1 cellular context compared by ENCODE assay signal in the genomic region with DNA sequence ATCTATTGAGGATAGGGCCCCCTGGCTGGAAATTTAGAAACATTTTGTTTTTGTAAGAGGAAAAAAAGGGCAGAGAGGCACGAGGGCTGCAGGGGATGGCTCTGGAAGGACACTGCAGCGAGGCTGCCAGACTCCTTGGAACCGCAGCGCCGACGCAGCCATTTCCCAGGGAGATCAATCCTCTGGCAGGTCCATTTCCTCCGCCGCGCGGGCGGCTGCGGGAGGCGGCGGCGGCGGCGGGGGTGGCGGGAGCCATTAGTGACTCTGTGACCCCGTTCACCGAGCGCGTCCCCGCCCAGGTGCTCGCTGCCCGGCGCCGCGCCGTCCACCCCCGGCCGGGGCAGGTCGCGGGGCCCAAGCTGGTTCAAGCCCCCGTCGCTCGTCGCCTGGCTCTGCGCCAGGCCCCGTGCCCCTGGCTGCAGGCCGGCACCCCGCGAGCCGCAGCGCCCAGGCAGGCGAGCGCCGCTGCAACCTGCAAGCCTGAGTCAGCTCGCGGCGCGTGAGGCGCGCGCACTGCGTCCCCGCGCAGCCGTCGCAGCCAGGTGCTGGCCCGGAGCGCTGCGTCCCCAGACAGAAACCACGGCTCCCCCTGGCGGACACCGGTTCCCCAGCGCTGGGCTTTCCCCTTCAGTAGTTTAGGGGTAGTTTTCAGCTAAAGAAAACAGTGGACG.
TF ChIP-seq lines count a peak whose summit lies in the region.

No MANE protein-coding gene starts in this region.

TF ChIP-seq in SK-N-SH, 30 proteins besides CTCF, POLR2A, EP300 and RAD21 (continued from another document):
- TF ChIP-seq, protein P1, sequence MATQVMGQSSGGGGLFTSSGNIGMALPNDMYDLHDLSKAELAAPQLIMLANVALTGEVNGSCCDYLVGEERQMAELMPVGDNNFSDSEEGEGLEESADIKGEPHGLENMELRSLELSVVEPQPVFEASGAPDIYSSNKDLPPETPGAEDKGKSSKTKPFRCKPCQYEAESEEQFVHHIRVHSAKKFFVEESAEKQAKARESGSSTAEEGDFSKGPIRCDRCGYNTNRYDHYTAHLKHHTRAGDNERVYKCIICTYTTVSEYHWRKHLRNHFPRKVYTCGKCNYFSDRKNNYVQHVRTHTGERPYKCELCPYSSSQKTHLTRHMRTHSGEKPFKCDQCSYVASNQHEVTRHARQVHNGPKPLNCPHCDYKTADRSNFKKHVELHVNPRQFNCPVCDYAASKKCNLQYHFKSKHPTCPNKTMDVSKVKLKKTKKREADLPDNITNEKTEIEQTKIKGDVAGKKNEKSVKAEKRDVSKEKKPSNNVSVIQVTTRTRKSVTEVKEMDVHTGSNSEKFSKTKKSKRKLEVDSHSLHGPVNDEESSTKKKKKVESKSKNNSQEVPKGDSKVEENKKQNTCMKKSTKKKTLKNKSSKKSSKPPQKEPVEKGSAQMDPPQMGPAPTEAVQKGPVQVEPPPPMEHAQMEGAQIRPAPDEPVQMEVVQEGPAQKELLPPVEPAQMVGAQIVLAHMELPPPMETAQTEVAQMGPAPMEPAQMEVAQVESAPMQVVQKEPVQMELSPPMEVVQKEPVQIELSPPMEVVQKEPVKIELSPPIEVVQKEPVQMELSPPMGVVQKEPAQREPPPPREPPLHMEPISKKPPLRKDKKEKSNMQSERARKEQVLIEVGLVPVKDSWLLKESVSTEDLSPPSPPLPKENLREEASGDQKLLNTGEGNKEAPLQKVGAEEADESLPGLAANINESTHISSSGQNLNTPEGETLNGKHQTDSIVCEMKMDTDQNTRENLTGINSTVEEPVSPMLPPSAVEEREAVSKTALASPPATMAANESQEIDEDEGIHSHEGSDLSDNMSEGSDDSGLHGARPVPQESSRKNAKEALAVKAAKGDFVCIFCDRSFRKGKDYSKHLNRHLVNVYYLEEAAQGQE (IDR thresholded peaks at IDR 0.05; ENCODE audit: low read depth, low read length): no peak
- TF ChIP-seq RFX5 (IDR thresholded peaks at IDR 0.05; ENCODE audit: low read length): no peak
- no peak for TF ChIP-seq TEAD4 (IDR thresholded peaks at IDR 0.05; ENCODE audit: borderline replicate concordance, insufficient read depth)
- peak; percentile 43; the same call in 1 of the 2 replicates for TF ChIP-seq TCF12 (IDR thresholded peaks at IDR 0.05)
- peak; percentile 75 for TF ChIP-seq MXI1 (IDR thresholded peaks at IDR 0.05; ENCODE audit: low read depth, low read length)
- TF ChIP-seq GABPA (IDR thresholded peaks at IDR 0.05; ENCODE audit: low read depth): no peak
- no peak for TF ChIP-seq JUND (IDR thresholded peaks at IDR 0.05)
- TF ChIP-seq, protein P2, sequence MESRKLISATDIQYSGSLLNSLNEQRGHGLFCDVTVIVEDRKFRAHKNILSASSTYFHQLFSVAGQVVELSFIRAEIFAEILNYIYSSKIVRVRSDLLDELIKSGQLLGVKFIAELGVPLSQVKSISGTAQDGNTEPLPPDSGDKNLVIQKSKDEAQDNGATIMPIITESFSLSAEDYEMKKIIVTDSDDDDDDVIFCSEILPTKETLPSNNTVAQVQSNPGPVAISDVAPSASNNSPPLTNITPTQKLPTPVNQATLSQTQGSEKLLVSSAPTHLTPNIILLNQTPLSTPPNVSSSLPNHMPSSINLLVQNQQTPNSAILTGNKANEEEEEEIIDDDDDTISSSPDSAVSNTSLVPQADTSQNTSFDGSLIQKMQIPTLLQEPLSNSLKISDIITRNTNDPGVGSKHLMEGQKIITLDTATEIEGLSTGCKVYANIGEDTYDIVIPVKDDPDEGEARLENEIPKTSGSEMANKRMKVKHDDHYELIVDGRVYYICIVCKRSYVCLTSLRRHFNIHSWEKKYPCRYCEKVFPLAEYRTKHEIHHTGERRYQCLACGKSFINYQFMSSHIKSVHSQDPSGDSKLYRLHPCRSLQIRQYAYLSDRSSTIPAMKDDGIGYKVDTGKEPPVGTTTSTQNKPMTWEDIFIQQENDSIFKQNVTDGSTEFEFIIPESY (IDR thresholded peaks at IDR 0.05; ENCODE audit: borderline replicate concordance, low read depth): no peak
- no peak for TF ChIP-seq FOSL2 (IDR thresholded peaks at IDR 0.05; ENCODE audit: borderline replicate concordance, low read depth)
- no peak for TF ChIP-seq TAF1 (IDR thresholded peaks at IDR 0.05; ENCODE audit: borderline replicate concordance, low read depth, low read length)
- TF ChIP-seq, protein P3, sequence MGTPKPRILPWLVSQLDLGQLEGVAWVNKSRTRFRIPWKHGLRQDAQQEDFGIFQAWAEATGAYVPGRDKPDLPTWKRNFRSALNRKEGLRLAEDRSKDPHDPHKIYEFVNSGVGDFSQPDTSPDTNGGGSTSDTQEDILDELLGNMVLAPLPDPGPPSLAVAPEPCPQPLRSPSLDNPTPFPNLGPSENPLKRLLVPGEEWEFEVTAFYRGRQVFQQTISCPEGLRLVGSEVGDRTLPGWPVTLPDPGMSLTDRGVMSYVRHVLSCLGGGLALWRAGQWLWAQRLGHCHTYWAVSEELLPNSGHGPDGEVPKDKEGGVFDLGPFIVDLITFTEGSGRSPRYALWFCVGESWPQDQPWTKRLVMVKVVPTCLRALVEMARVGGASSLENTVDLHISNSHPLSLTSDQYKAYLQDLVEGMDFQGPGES (IDR thresholded peaks at IDR 0.05; ENCODE audit: low read depth, low read length): no peak
- TF ChIP-seq, protein P4, sequence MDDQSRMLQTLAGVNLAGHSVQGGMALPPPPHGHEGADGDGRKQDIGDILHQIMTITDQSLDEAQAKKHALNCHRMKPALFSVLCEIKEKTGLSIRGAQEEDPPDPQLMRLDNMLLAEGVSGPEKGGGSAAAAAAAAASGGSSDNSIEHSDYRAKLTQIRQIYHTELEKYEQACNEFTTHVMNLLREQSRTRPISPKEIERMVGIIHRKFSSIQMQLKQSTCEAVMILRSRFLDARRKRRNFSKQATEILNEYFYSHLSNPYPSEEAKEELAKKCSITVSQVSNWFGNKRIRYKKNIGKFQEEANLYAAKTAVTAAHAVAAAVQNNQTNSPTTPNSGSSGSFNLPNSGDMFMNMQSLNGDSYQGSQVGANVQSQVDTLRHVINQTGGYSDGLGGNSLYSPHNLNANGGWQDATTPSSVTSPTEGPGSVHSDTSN (IDR thresholded peaks at IDR 0.05): no peak
- no peak for TF ChIP-seq GATA2 (CRISPR knock-in tag; IDR thresholded peaks at IDR 0.05)
- TF ChIP-seq POLR2AphosphoS5 (IDR thresholded peaks at IDR 0.05; ENCODE audit: low read depth, low read length): no peak
- no peak; the same call in 1 of the 2 replicates for TF ChIP-seq FOXJ3 (CRISPR knock-in tag; IDR thresholded peaks at IDR 0.05)
- peak; percentile 73 for TF ChIP-seq NRF1 (IDR thresholded peaks at IDR 0.05; ENCODE audit: low read depth, low read length)
- peak; percentile 44; the same call in 1 of the 2 replicates for TF ChIP-seq SIN3A (IDR thresholded peaks at IDR 0.05; ENCODE audit: borderline replicate concordance, low read depth, low read length)
- TF ChIP-seq MEF2A (IDR thresholded peaks at IDR 0.05; ENCODE audit: borderline replicate concordance, low read depth): no peak
- TF ChIP-seq, protein P5, sequence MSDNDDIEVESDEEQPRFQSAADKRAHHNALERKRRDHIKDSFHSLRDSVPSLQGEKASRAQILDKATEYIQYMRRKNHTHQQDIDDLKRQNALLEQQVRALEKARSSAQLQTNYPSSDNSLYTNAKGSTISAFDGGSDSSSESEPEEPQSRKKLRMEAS (IDR thresholded peaks at IDR 0.05; ENCODE audit: low read depth): 0 out of 2 replicates have a peak, but pooled peaks have one; percentile 37
- peak; percentile 94 for TF ChIP-seq SMC3 (IDR thresholded peaks at IDR 0.05; ENCODE audit: low read depth, low read length)
- TF ChIP-seq RCOR1 (IDR thresholded peaks at IDR 0.05; ENCODE audit: low read length): peak; percentile 59; the same call in 1 of the 2 replicates
- no peak; the same call in 1 of the 2 replicates for TF ChIP-seq RXRA (IDR thresholded peaks at IDR 0.05; ENCODE audit: borderline replicate concordance, low read depth)
- TF ChIP-seq EZH2phosphoT487 (IDR thresholded peaks at IDR 0.05; ENCODE audit: borderline replicate concordance, low read depth): no peak
- TF ChIP-seq, protein P6, sequence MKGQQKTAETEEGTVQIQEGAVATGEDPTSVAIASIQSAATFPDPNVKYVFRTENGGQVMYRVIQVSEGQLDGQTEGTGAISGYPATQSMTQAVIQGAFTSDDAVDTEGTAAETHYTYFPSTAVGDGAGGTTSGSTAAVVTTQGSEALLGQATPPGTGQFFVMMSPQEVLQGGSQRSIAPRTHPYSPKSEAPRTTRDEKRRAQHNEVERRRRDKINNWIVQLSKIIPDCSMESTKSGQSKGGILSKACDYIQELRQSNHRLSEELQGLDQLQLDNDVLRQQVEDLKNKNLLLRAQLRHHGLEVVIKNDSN (IDR thresholded peaks at IDR 0.05; ENCODE audit: borderline replicate concordance, low read depth): no peak
- TF ChIP-seq CHD2 (IDR thresholded peaks at IDR 0.05; ENCODE audit: low read length, partially characterized antibody): peak; percentile 41
- TF ChIP-seq ELF1 (IDR thresholded peaks at IDR 0.05): no peak
- no peak for TF ChIP-seq FOXM1 (IDR thresholded peaks at IDR 0.05; ENCODE audit: low read depth)
